16 cellular contexts compared by ENCODE assay signal in genomic region chr2:168311265-168311925, GRCh38.
DNase-seq lines count a peak whose midpoint lies in the region; ATAC-seq and TF ChIP-seq lines count a peak whose summit lies in the region.
"Had no signal": no experiment of that assay in that cellular context is flagged by ENCODE, and none has a peak within 500 bp of the region (broad histone marks: within the 10 kb centered on the region; RNA-seq: fewer than 3 reads in every experiment).

No MANE protein-coding gene starts in this region.

- H3K4me3 ChIP-seq in mesenchymal stem cell (ENCODE audit: insufficient read depth in 1 of 2, low read depth in 1 of 2, low read length in 2 of 2): no peak overlapping the region
- no peak overlapping the region for H3K4me3 ChIP-seq in gastrocnemius medialis
- H3K4me3 ChIP-seq: ovary, PC-9 had no signal

- no peak overlapping the region for H2BK5ac ChIP-seq in mesenchymal stem cell (ENCODE audit: low read depth, low read length, poor library complexity, severe bottlenecking)

- TF ChIP-seq CTCF in gastrocnemius medialis (IDR thresholded peaks at IDR 0.05 in 4 of 5, conservative IDR thresholded peaks at IDR 0.05 in 1 of 5): no peak

- no peak overlapping the region for H3K4ac ChIP-seq in mesenchymal stem cell (ENCODE audit: low read depth in 1 of 2, low read length in 2 of 2)

- H2AK5ac ChIP-seq in mesenchymal stem cell (ENCODE audit: low read length, severe bottlenecking): no peak overlapping the region

- no peak overlapping the region for H2AFZ ChIP-seq in mesenchymal stem cell (ENCODE audit: low read depth, low read length)
- H2AFZ ChIP-seq: PC-9 had no signal

- no peak overlapping the region for H3K9ac ChIP-seq in mesenchymal stem cell (ENCODE audit: low read length)

- H2BK15ac ChIP-seq in mesenchymal stem cell (ENCODE audit: low read depth, poor library complexity, severe bottlenecking): no peak overlapping the region

- H3K27ac Mint-ChIP-seq in stimulated activated memory B cell treated with anti-CD40 and anti-IgM and Interleukin-4, amounts not matched to agents 10 μg/mL and 1 μg/mL and 100 μg/mL, for 72 hours: no peak overlapping the region
- H3K27ac Mint-ChIP-seq: activated CD8-positive, alpha-beta T cell treated with anti-CD3 and anti-CD28 coated beads, Interleukin-2, amount 10 ng/mL, durations not matched to agents 7 days and 5 days; activated T-helper 17 cell treated with anti-CD3 and anti-CD28 coated beads, Interleukin-2, amount 50 U/mL, for 72 hours; CD14-positive monocyte; mesothelial cell of epicardium; stimulated activated naive CD8-positive, alpha-beta T cell treated with anti-CD3 and anti-CD28 coated beads, Interleukin-15, amount 100 ng/mL, for 72 hours had no signal

- H3K9me3 ChIP-seq in mesenchymal stem cell (ENCODE audit: control insufficient read depth, low read length) (no peaks in the 10 kb centered on the region), gastrocnemius medialis (peaks cover 0 to 6% (median 0%) of the 10 kb centered on the region in 3 donors)
- H3K9me3 ChIP-seq: ovary had no signal

- peaks cover 10% of the 10 kb centered on the region for H3K9me3 Mint-ChIP-seq in stimulated activated memory B cell treated with anti-CD40 and anti-IgM and Interleukin-4, amounts not matched to agents 10 μg/mL and 1 μg/mL and 100 μg/mL, for 72 hours

- H3K27me3 ChIP-seq in mesenchymal stem cell (ENCODE audit: control insufficient read depth in 1 of 2, insufficient read depth in 1 of 2, low read length in 2 of 2): no peaks in the 10 kb centered on the region
- H3K27me3 ChIP-seq in gastrocnemius medialis: no peaks in the 10 kb centered on the region
- H3K27me3 ChIP-seq: ovary had no signal

- no peak for TF ChIP-seq POLR2A in gastrocnemius medialis (IDR thresholded peaks at IDR 0.05)

- H4K91ac ChIP-seq in mesenchymal stem cell (ENCODE audit: low read length): no peak overlapping the region

- H4K8ac ChIP-seq in mesenchymal stem cell (ENCODE audit: low read length): no peak overlapping the region

- no peak overlapping the region for H3K4me3 Mint-ChIP-seq in stimulated activated memory B cell treated with anti-CD40 and anti-IgM and Interleukin-4, amounts not matched to agents 10 μg/mL and 1 μg/mL and 100 μg/mL, for 72 hours
- H3K4me3 Mint-ChIP-seq: activated CD8-positive, alpha-beta T cell treated with anti-CD3 and anti-CD28 coated beads, Interleukin-2, amount 10 ng/mL, durations not matched to agents 7 days and 5 days; activated T-helper 17 cell treated with anti-CD3 and anti-CD28 coated beads, Interleukin-2, amount 50 U/mL, for 72 hours; CD14-positive monocyte; mesothelial cell of epicardium; stimulated activated naive CD8-positive, alpha-beta T cell treated with anti-CD3 and anti-CD28 coated beads, Interleukin-15, amount 100 ng/mL, for 72 hours had no signal

- no peak for ATAC-seq in gastrocnemius medialis
- ATAC-seq in stimulated activated memory B cell treated with anti-CD40 and anti-IgM and Interleukin-4, amounts not matched to agents 10 μg/mL and 1 μg/mL and 100 μg/mL, for 72 hours: no peak
- ATAC-seq: activated CD8-positive, alpha-beta T cell treated with anti-CD3 and anti-CD28 coated beads, Interleukin-2, amount 10 ng/mL, durations not matched to agents 7 days and 5 days; activated T-helper 17 cell treated with anti-CD3 and anti-CD28 coated beads, Interleukin-2, amount 50 U/mL, for 72 hours; stimulated activated naive CD8-positive, alpha-beta T cell treated with anti-CD3 and anti-CD28 coated beads, Interleukin-15, amount 100 ng/mL, for 72 hours had no signal

- no peaks in the 10 kb centered on the region for H3K36me3 ChIP-seq in mesenchymal stem cell (ENCODE audit: control insufficient read depth in 1 of 2, insufficient read depth in 2 of 2, low read depth in 1 of 2, low read length in 2 of 2)
- H3K36me3 ChIP-seq in gastrocnemius medialis: no peaks in the 10 kb centered on the region
- H3K36me3 ChIP-seq: ovary had no signal

- no peak overlapping the region for H2BK12ac ChIP-seq in mesenchymal stem cell (ENCODE audit: low read length in 2 of 2)

- in situ Hi-C loops in gastrocnemius medialis (cut with MboI; ENCODE audit: low sequenced_read_pairs in 4 of 4): no loop called here

- peaks cover 6% of the 10 kb centered on the region for H3K36me3 Mint-ChIP-seq in stimulated activated memory B cell treated with anti-CD40 and anti-IgM and Interleukin-4, amounts not matched to agents 10 μg/mL and 1 μg/mL and 100 μg/mL, for 72 hours
- H3K36me3 Mint-ChIP-seq: CD14-positive monocyte had no signal

- peaks cover 6% of the 10 kb centered on the region for H3K27me3 Mint-ChIP-seq in stimulated activated memory B cell treated with anti-CD40 and anti-IgM and Interleukin-4, amounts not matched to agents 10 μg/mL and 1 μg/mL and 100 μg/mL, for 72 hours
- H3K27me3 Mint-ChIP-seq: stimulated activated naive CD8-positive, alpha-beta T cell treated with anti-CD3 and anti-CD28 coated beads, Interleukin-15, amount 100 ng/mL, for 72 hours had no signal

- intact Hi-C loops in gastrocnemius medialis (cut with DNase I; ENCODE audit: low total_unique reads): no loop called here

- no peak overlapping the region for H3K4me2 ChIP-seq in mesenchymal stem cell (ENCODE audit: low read length, poor library complexity, severe bottlenecking)
- H3K4me2 ChIP-seq: PC-9 had no signal

- no peaks in the 10 kb centered on the region for H3K4me1 Mint-ChIP-seq in stimulated activated memory B cell treated with anti-CD40 and anti-IgM and Interleukin-4, amounts not matched to agents 10 μg/mL and 1 μg/mL and 100 μg/mL, for 72 hours
- H3K4me1 Mint-ChIP-seq: activated T-helper 17 cell treated with anti-CD3 and anti-CD28 coated beads, Interleukin-2, amount 50 U/mL, for 72 hours; CD14-positive monocyte; mesothelial cell of epicardium; stimulated activated naive CD8-positive, alpha-beta T cell treated with anti-CD3 and anti-CD28 coated beads, Interleukin-15, amount 100 ng/mL, for 72 hours had no signal

- no peak overlapping the region for H3K14ac ChIP-seq in mesenchymal stem cell (ENCODE audit: low read length in 2 of 2)

- H2BK120ac ChIP-seq in mesenchymal stem cell (ENCODE audit: low read depth, low read length): no peak overlapping the region

- no peaks in the 10 kb centered on the region for H3K79me1 ChIP-seq in mesenchymal stem cell (replicated peaks; ENCODE audit: low read length, poor library complexity, severe bottlenecking)

- no peak overlapping the region for H3K18ac ChIP-seq in mesenchymal stem cell (ENCODE audit: low read depth in 1 of 2, low read length in 2 of 2)

- no peak overlapping the region for H3K27ac ChIP-seq in mesenchymal stem cell (ENCODE audit: low read length, poor library complexity, severe bottlenecking)
- no peak overlapping the region for H3K27ac ChIP-seq in gastrocnemius medialis
- H3K27ac ChIP-seq: PC-9 had no signal

- no peak overlapping the region for H3K23ac ChIP-seq in mesenchymal stem cell (ENCODE audit: low read length in 2 of 2)

- DNase-seq in DMS 273 treated with DMSO at 0.1 percent for 48 hours (lab: John Stamatoyannopoulos, UW): peak; percentile 68
- peak; percentile 79 for DNase-seq in NCI-H1092 treated with DMSO at 0.1 percent for 48 hours (lab: John Stamatoyannopoulos, UW)
- peak; percentile 71 for DNase-seq in NCI-H774 (lab: John Stamatoyannopoulos, UW)
- peak; percentile 11 for DNase-seq in mesenchymal stem cell
- DNase-seq in gastrocnemius medialis: no peak
- DNase-seq in EL: no peak
- DNase-seq: activated CD8-positive, alpha-beta T cell treated with anti-CD3 and anti-CD28 coated beads, Interleukin-2, amount 10 ng/mL, durations not matched to agents 7 days and 5 days; HCEC 1CT; IMR-90; PC-9; stimulated activated naive CD8-positive, alpha-beta T cell treated with anti-CD3 and anti-CD28 coated beads, Interleukin-15, amount 100 ng/mL, for 72 hours had no signal

- WGBS in mesenchymal stem cell: 90% methylated on average over 2 of the region's 2 CpGs

- H3K4me1 ChIP-seq in mesenchymal stem cell (ENCODE audit: control insufficient read depth, insufficient read depth, low read depth, low read length) (no peaks in the 10 kb centered on the region), gastrocnemius medialis (no peaks in the 10 kb centered on the region)

Comparison
In these comparisons a context has a peak if more than half of its experiments do, and no peak if none do; other contexts are left out.
1. DNase-seq: peak in DMS 273 treated with DMSO at 0.1 percent for 48 hours (single experiment), NCI-H1092 treated with DMSO at 0.1 percent for 48 hours (single experiment), NCI-H774 (single experiment) and mesenchymal stem cell (single experiment); none in gastrocnemius medialis (0 of 2) and EL (single experiment).